In genomic region chr1:23168462-23169218, GRCh38 we compare ENCODE assay signal across 8 cellular contexts. TPM values are rescaled to one million over a fixed set of nuclear protein-coding genes. Genes with fewer than 3 reads are reported as not detected.
DNase-seq lines count a peak whose midpoint lies in the region; ATAC-seq and TF ChIP-seq lines count a peak whose summit lies in the region.

Gene LUZP1, minus strand, starts transcription at chr1:23168856.

- TF ChIP-seq CTCF in GM06990 (IDR thresholded peaks at IDR 0.05; ENCODE audit: insufficient read depth, low read length, poor library complexity, severe bottlenecking) (peak; percentile 3), WTC11 (IDR thresholded peaks at IDR 0.05) (no peak), mammary epithelial cell (conservative IDR thresholded peaks at IDR 0.05 in 1 of 2, IDR thresholded peaks at IDR 0.05 in 1 of 2; ENCODE audit: extremely low read depth in 1 of 2, insufficient read depth in 1 of 2, low read depth in 1 of 2, low read length in 2 of 2) (no peak)

- no peaks in the 10 kb centered on the region for H3K27me3 Mint-ChIP-seq in WTC11 (ENCODE audit: low read depth)

- DNase-seq in GM06990 (ENCODE audit: extremely low read depth, insufficient read length) (peak; percentile 77), NCI-H2171 treated with DMSO at 0.1 percent for 48 hours (lab: John Stamatoyannopoulos, UW) (peak; percentile 79), WTC11 (ENCODE audit: low spot score) (peak; percentile 88), mammary epithelial cell (peak; percentile 80)

- BruUV-seq in mammary epithelial cell (replicated peaks; lab: Mats Ljungman, UMichigan), result no TSS peak

- in situ Hi-C loops in mammary epithelial cell (cut with MboI; ENCODE audit: low sequenced_read_pairs in 2 of 2), result no loop called here

- no peaks in the 10 kb centered on the region for H3K9me3 Mint-ChIP-seq in WTC11

- dilution Hi-C loops in mammary epithelial cell (cut with HindIII; ENCODE audit: low sequenced_read_pairs), result loop anchor here (10.0 kb wide), 1 partner anchor 54 kb away; no protein-coding TSS in a partner anchor

- intact Hi-C loops in mammary epithelial cell (cut with micrococcal nuclease), result loop anchor here (1.0 to 2.0 kb wide), 6 partner anchors 9 to 236 kb away; partner anchors contain the start of gene KDM1A

- peak within 1 kb of the TSS; percentile 94 for H3K27ac ChIP-seq in mammary epithelial cell (ENCODE audit: insufficient read depth, low read depth, low read length)
- H3K27ac ChIP-seq in iPS-20b (ENCODE audit: low read length), result peak within 1 kb of the TSS; percentile 53
- peak within 1 kb of the TSS; percentile 65 to 97 (median 93) for H3K27ac ChIP-seq in skin epidermis

- no peaks in the 10 kb centered on the region for H4K20me1 ChIP-seq in mammary epithelial cell (ENCODE audit: insufficient read depth, low read length)

- H3K27ac Mint-ChIP-seq in WTC11, result peak within 1 kb of the TSS; percentile 99

- CTCF ChIA-PET in WTC11 (lab: Charles Lee) (interaction anchor here (0.8 to 4.3 kb wide), 6 partner anchors 9 to 70 kb away, joined by 3 to 29 read pairs (median 4); no protein-coding TSS in a partner anchor), mammary epithelial cell (lab: Charles Lee; ENCODE audit: low non-redundant PET) (interaction anchor here (0.7 kb wide), 1 partner anchor 474 kb away, joined by 9 read pairs; no protein-coding TSS in a partner anchor)

- POLR2A ChIA-PET in WTC11 (lab: Charles Lee), result interaction anchor here (0.7 to 1.6 kb wide), 10 partner anchors 9 to 360 kb away, joined by 3 to 5 read pairs (median 4); no protein-coding TSS in a partner anchor

- H3K4me1 Mint-ChIP-seq in WTC11, result peaks cover 42% of the 10 kb centered on the region

- ATAC-seq in HG02798 (IDR thresholded peaks at IDR 0.05; ENCODE audit: poor library complexity, unreplicated experiment) (peak; percentile 78), WTC11 (peak; percentile 76), HG02870 (IDR thresholded peaks at IDR 0.05; ENCODE audit: unreplicated experiment) (no peak)

- 44% methylated on average over 9 of the region's 56 CpGs for WGBS in mammary epithelial cell (ENCODE audit: low coverage, missing lambda C conversion rate)

- H3K4me3 ChIP-seq in GM06990 (replicated peaks; ENCODE audit: low read depth, low read length) (peak within 1 kb of the TSS; percentile 76), mammary epithelial cell (replicated peaks in 1 of 3; ENCODE audit: insufficient read depth in 1 of 3, low read depth in 2 of 3, low read length in 3 of 3) (peak within 1 kb of the TSS; percentile 66 to 99 (median 85)), iPS-20b (ENCODE audit: low read length) (peak within 1 kb of the TSS; percentile 93), skin epidermis (peak within 1 kb of the TSS; percentile 70 to 95 (median 85))

- H3K27me3 ChIP-seq in GM06990 (replicated peaks; ENCODE audit: control insufficient read depth, insufficient read depth, low read length) (no peaks in the 10 kb centered on the region), mammary epithelial cell (ENCODE audit: insufficient read depth, low read length) (no peaks in the 10 kb centered on the region), iPS-20b (ENCODE audit: insufficient read depth, low read length) (no peaks in the 10 kb centered on the region)

- peak within 1 kb of the TSS; percentile 91 for H3K4me2 ChIP-seq in mammary epithelial cell (ENCODE audit: insufficient read depth, low read depth, low read length)

- H3K9me3 ChIP-seq in mammary epithelial cell (replicated peaks; ENCODE audit: insufficient read depth, low read length) (no peaks in the 10 kb centered on the region), iPS-20b (ENCODE audit: insufficient read depth, low read depth, low read length) (no peaks in the 10 kb centered on the region)

- H3K36me3 ChIP-seq in GM06990 (ENCODE audit: control insufficient read depth, insufficient read depth, low read length), result no peaks in the 10 kb centered on the region
- no peaks in the 10 kb centered on the region for H3K36me3 ChIP-seq in mammary epithelial cell (ENCODE audit: insufficient read depth, low read length)
- no peaks in the 10 kb centered on the region for H3K36me3 ChIP-seq in iPS-20b (ENCODE audit: insufficient read depth, low read depth, low read length)

- H3K4me1 ChIP-seq in mammary epithelial cell (ENCODE audit: insufficient read depth, low read length) (peaks cover 42% of the 10 kb centered on the region), iPS-20b (ENCODE audit: insufficient read depth, low read length) (peaks cover 6% of the 10 kb centered on the region; the same call in 1 of the 2 replicates)

- H2AFZ ChIP-seq in mammary epithelial cell (ENCODE audit: low read depth, low read length), result peak within 1 kb of the TSS; percentile 88

- peak within 1 kb of the TSS; percentile 99 for H3K9ac ChIP-seq in mammary epithelial cell (ENCODE audit: insufficient read depth, low read length)
- H3K9ac ChIP-seq in iPS-20b (ENCODE audit: low read depth, low read length), result peak within 1 kb of the TSS; percentile 93

- peak within 1 kb of the TSS; percentile 98 for H3K4me3 Mint-ChIP-seq in WTC11

- peaks cover 51% of the 10 kb centered on the region for H3K79me2 ChIP-seq in mammary epithelial cell (ENCODE audit: insufficient read depth, low read length)

- no peaks in the 10 kb centered on the region for H3K36me3 Mint-ChIP-seq in WTC11

TF ChIP-seq in WTC11, 78 proteins besides CTCF, POLR2A, EP300 and RAD21 (continues in another document):
- TF ChIP-seq ZBTB43 (CRISPR knock-in tag; IDR thresholded peaks at IDR 0.05) (0 out of 2 replicates have a peak, but pooled peaks have one; percentile 26), ZNF263 (CRISPR knock-in tag; IDR thresholded peaks at IDR 0.05; ENCODE audit: low read depth) (no peak), ZNF219 (CRISPR knock-in tag; IDR thresholded peaks at IDR 0.05; ENCODE audit: borderline replicate concordance) (no peak), ERG (CRISPR knock-in tag; IDR thresholded peaks at IDR 0.05) (no peak), ELF4 (CRISPR knock-in tag; IDR thresholded peaks at IDR 0.05; ENCODE audit: low read depth) (0 out of 2 replicates have a peak, but pooled peaks have one; percentile 12), CDX4 (CRISPR knock-in tag; IDR thresholded peaks at IDR 0.05; ENCODE audit: borderline replicate concordance) (no peak), SP1 (CRISPR knock-in tag; conservative IDR thresholded peaks at IDR 0.05) (peak; percentile 88), PRDM15 (CRISPR knock-in tag; IDR thresholded peaks at IDR 0.05) (peak; percentile 60), TEAD1 (CRISPR knock-in tag; IDR thresholded peaks at IDR 0.05) (peak; percentile 48; the same call in 1 of the 2 replicates), JUN (CRISPR knock-in tag; IDR thresholded peaks at IDR 0.05) (no peak), CREM (CRISPR knock-in tag; IDR thresholded peaks at IDR 0.05) (peak; percentile 82; the same call in 1 of the 2 replicates)

RNA-seq across cellular contexts. Expression of gene LUZP1, which starts in this region (rescaled TPM):
- total RNA-seq in WTC11 (2021) (42.0 to 43.4 TPM (median 42.7 TPM) in 3 replicates), mammary epithelial cell (10 to 100 TPM; 55.2 to 83.2 TPM)
- 30.1 TPM for polyA plus RNA-seq in mammary epithelial cell
- polyA minus RNA-seq in mammary epithelial cell, result 80.3 TPM
